8 cellular contexts compared by ENCODE assay signal in the genomic region with DNA sequence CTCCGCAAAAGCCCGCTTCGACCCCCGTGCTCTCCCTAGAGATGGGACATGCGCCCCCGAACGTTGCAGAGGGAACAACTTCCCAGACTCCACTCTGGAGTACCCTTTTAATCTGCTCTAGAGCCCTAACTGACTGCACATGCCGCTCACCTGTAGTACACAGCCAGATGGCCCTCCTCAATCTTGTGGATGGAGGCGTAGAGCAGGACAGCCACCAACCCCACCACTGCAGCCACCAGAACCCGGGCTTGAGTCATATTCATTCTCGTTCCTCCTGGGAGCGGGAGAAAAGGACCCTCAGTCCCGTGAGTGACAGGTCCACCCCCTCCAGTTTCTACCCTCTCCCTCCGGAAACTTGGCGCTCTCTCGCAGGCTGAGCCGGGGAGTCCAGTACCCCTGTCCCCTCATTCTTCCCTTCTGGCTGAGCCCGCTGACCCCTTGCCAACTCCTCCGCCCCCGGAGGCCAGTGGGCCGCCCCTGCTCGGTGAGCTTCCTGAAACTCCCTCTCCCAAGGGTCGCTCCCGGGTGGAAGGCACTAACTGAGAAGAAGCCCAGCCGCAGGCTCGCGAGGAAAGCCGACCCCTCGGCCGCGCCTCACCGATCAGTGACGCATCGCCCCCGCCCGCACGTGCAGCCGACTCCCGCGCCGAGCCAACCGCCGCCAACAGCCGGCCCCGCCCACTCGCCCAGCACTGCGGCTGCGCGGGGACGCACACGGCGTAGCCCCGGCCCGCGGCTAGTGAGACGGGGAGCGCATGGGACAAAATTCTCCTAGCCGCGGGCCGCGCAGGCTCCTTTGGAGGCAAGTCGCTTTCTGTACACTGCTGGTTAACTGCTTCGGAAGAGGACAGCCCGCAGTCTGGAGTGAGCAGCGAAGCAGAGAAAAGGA. TPM values are rescaled to one million over a fixed set of nuclear protein-coding genes. Genes with fewer than 3 reads are reported as not detected.
A peak's percentile ranks its signal among the peaks of the same experiment; 100 is the strongest.
DNase-seq lines count a peak whose midpoint lies in the region; ATAC-seq and TF ChIP-seq lines count a peak whose summit lies in the region.

Gene ERLIN1, minus strand, starts transcription at position 666 of the 889 bp plus-strand sequence. Its CDS starts 403 bp downstream, at position 263.

- H3K36me3 Mint-ChIP-seq in T-cell (peaks cover 13% of the 10 kb centered on the region), type B pancreatic cell (peaks cover 15% of the 10 kb centered on the region)

- H3K27me3 ChIP-seq in heart left ventricle: no peaks in the 10 kb centered on the region

- WGBS in adipose tissue, 3 donors: 0 to 1% (median 1%) methylated on average over 62 to 65 of the region's 65 CpGs
- 0 to 1% (median 0%) methylated on average over 23 to 65 of the region's 65 CpGs for WGBS in heart left ventricle, 4 donors

- intact Hi-C loops in heart left ventricle (cut with DNase I) (loop anchor here in 4 of 10 donors (2.0 to 10.0 kb wide), 5 partner anchors 42 to 341 kb away; partner anchors contain the start of genes CHUK (in 3 of the 4) and CWF19L1 (in 1 of the 4)), posterior cingulate gyrus (cut with DNase I) (loop anchor here (1.0 kb wide), 1 partner anchor 82 kb away; the partner anchor contains the start of gene CWF19L1)

- H3K4me3 Mint-ChIP-seq in T-cell (peak within 1 kb of the TSS; percentile 93 to 100 (median 99)), type B pancreatic cell (peak within 1 kb of the TSS; percentile 96)

- peaks cover 0 to 60% (median 37%) of the 10 kb centered on the region in 9 donors for H3K36me3 ChIP-seq in heart left ventricle

- ATAC-seq in HG02763 (IDR thresholded peaks at IDR 0.05; ENCODE audit: unreplicated experiment) (peak; percentile 84), T-cell (replicated peaks in 1 of 4) (peak; percentile 93 to 96 (median 93)), heart left ventricle (peak; percentile 98 to 99 (median 98))

- H3K9me3 Mint-ChIP-seq in T-cell (no peaks in the 10 kb centered on the region), type B pancreatic cell (no peaks in the 10 kb centered on the region)

- H3K27ac Mint-ChIP-seq in T-cell (peak within 1 kb of the TSS; percentile 91 to 96), type B pancreatic cell (peak within 1 kb of the TSS; percentile 91)

- H3K27ac ChIP-seq in adipose tissue (ENCODE audit: low read depth, low read length) (peak within 1 kb of the TSS; percentile 78), heart left ventricle (peak within 1 kb of the TSS; percentile 64 to 92 (median 82))

- H3K4me1 ChIP-seq in heart left ventricle: peaks cover 6 to 43% (median 20%) of the 10 kb centered on the region in 12 donors

- TF ChIP-seq CTCF in GM12875 (IDR thresholded peaks at IDR 0.05; ENCODE audit: borderline replicate concordance, insufficient read depth, low read depth, low read length): no peak
- no peak for TF ChIP-seq CTCF in heart left ventricle (IDR thresholded peaks at IDR 0.05)
- peak; percentile 17 for TF ChIP-seq CTCF in type B pancreatic cell (conservative IDR thresholded peaks at IDR 0.05)

- POLR2A ChIA-PET in T-cell (lab: Charles Lee): interaction anchor here in 1 of 2 donors (0.6 to 1.0 kb wide), 2 partner anchors 41 to 315 kb away, joined by 4 to 8 read pairs; no protein-coding TSS in a partner anchor

- DNase-seq in NCI-H1436 (lab: John Stamatoyannopoulos, UW) (peak; percentile 88), T-cell (peak; percentile 80 to 93 (median 86)), heart left ventricle (peak; percentile 93 to 96 (median 94)), posterior cingulate gyrus (peak; percentile 81 to 98 (median 85)), type B pancreatic cell (ENCODE audit: extremely low spot score, unreplicated experiment) (peak; percentile 96)

- CTCF ChIA-PET in T-cell (lab: Charles Lee): interaction anchor here (1.0 to 1.2 kb wide), 2 partner anchors 19 to 340 kb away, joined by 3 to 4 read pairs; no protein-coding TSS in a partner anchor

- H3K4me3 ChIP-seq in GM12875 (ENCODE audit: low read depth, low read length) (peak within 1 kb of the TSS; percentile 91), heart left ventricle (peak within 1 kb of the TSS; percentile 65 to 92 (median 87))

- peaks cover 57 to 65% (median 63%) of the 10 kb centered on the region in 3 donors for H3K4me1 Mint-ChIP-seq in T-cell
- H3K4me1 Mint-ChIP-seq in type B pancreatic cell (ENCODE audit: unreplicated experiment): peaks cover 28% of the 10 kb centered on the region

- peak in 1 of 2 donors; percentile 71 for TF ChIP-seq POLR2A in heart left ventricle (IDR thresholded peaks at IDR 0.05)

- H3K27me3 Mint-ChIP-seq in T-cell (no peaks in the 10 kb centered on the region), type B pancreatic cell (no peaks in the 10 kb centered on the region)

- no peaks in the 10 kb centered on the region for H3K9me3 ChIP-seq in heart left ventricle

RNA-seq across cellular contexts. Expression of gene ERLIN1, which starts in this region (rescaled TPM):
- total RNA-seq in T-cell: 10 to 100 TPM in 2 of 5 donors, 1 to 10 TPM in 3; 4.1 to 11.6 (median 8.9) TPM
- 10 to 100 TPM; 10.9 to 22.7 (median 11.2) TPM for polyA plus RNA-seq in adipose tissue
- total RNA-seq in heart left ventricle: 10 to 100 TPM in 2 of 9 donors, 1 to 10 TPM in 7; 4.3 to 16.5 (median 7.0) TPM
- 10 to 100 TPM in 1 of 2 donors, 1 to 10 TPM in 1; 1.9 to 13.7 TPM for polyA plus RNA-seq in heart left ventricle
- 28.6 and 37.1 TPM in 2 replicates for total RNA-seq in type B pancreatic cell (ENCODE audit: low replicate concordance)

Comparison
In these comparisons a context has a peak if more than half of its experiments do, and no peak if none do; other contexts are left out.
1. Peak in every context shown above with its lines: DNase-seq, ATAC-seq, H3K4me3 ChIP-seq and H3K27ac ChIP-seq.